31 cellular contexts compared by ENCODE assay signal in genomic region chr4:114217150-114217817, GRCh38.
DNase-seq lines count a peak whose midpoint lies in the region; ATAC-seq and TF ChIP-seq lines count a peak whose summit lies in the region.
"Had no signal": no experiment of that assay in that cellular context is flagged by ENCODE, and none has a peak within 500 bp of the region (broad histone marks: within the 10 kb centered on the region; RNA-seq: fewer than 3 reads in every experiment).

No MANE protein-coding gene starts in this region.

- H2AFZ ChIP-seq in IMR-90 (replicated peaks; ENCODE audit: low read length, poor library complexity): peak overlapping the region; percentile 43
- H2AFZ ChIP-seq in GM23338: no peak overlapping the region; the same call in 1 of the 2 replicates

- peaks cover 2% of the 10 kb centered on the region for H3K27me3 Mint-ChIP-seq in GM23338 (ENCODE audit: insufficient read depth, low read depth, poor library complexity)

- H3K4me3 ChIP-seq in IMR-90 (ENCODE audit: insufficient read depth, low read depth, low read length): no peak overlapping the region
- H3K4me3 ChIP-seq in GM23338: no peak overlapping the region
- H3K4me3 ChIP-seq: BLaER1 treated with 17β-estradiol and CSF1 and Interleukin-3, amounts not matched to agents 10 nM and 100 nM; breast epithelium; esophagus squamous epithelium; heart right ventricle; pancreas; SJCRH30; thoracic aorta; vagina had no signal

- no peak overlapping the region for H3K18ac ChIP-seq in IMR-90 (ENCODE audit: low read depth, low read length)

- H3K4me2 ChIP-seq in IMR-90 (ENCODE audit: low read depth, low read length) (no peak overlapping the region), GM23338 (no peak overlapping the region)
- H3K4me2 ChIP-seq: BLaER1 treated with 17β-estradiol and CSF1 and Interleukin-3, amounts not matched to agents 10 nM and 100 nM had no signal

- ATAC-seq in IMR-90 (ENCODE audit: low read depth): no peak
- ATAC-seq in GM23338: no peak
- ATAC-seq: foreskin keratinocyte, pancreas had no signal

- peaks cover 3% of the 10 kb centered on the region; the same call in 1 of the 3 replicates for H3K4me1 Mint-ChIP-seq in GM23338
- H3K4me1 Mint-ChIP-seq: nephron progenitor cell had no signal

- 0 out of 3 replicates have a peak, but pooled peaks cover 5% of the 10 kb centered on the region for H3K9me3 Mint-ChIP-seq in GM23338
- H3K9me3 Mint-ChIP-seq: HFFc6; stimulated activated naive CD8-positive, alpha-beta T cell treated with anti-CD3 and anti-CD28 coated beads, Interleukin-15, Interleukin-2, amounts not matched to agents 100 ng/mL and 50 ng/mL, for 24 hours had no signal

- no peak overlapping the region for H2AK9ac ChIP-seq in IMR-90 (replicated peaks; ENCODE audit: low read depth, low read length, poor library complexity)

- no peak overlapping the region for H3K4ac ChIP-seq in IMR-90 (ENCODE audit: low read depth, low read length)

- 0 out of 2 replicates have a peak overlapping the region, but pooled peaks have one; percentile 28 for H2AK5ac ChIP-seq in IMR-90 (ENCODE audit: low read depth, low read length)

- H3K4me3 Mint-ChIP-seq in GM23338: no peak overlapping the region
- H3K4me3 Mint-ChIP-seq: activated naive CD8-positive, alpha-beta T cell; HFFc6; nephron progenitor cell; stimulated activated naive CD8-positive, alpha-beta T cell treated with anti-CD3 and anti-CD28 coated beads, Interleukin-15, Interleukin-2, amounts not matched to agents 100 ng/mL and 50 ng/mL, for 24 hours had no signal

- H2BK15ac ChIP-seq in IMR-90 (ENCODE audit: low read depth, low read length): no peak overlapping the region

- H3K9me2 ChIP-seq in GM23338 (ENCODE audit: insufficient read depth): no peaks in the 10 kb centered on the region

- no peaks in the 10 kb centered on the region for H3F3A ChIP-seq in GM23338 (replicated peaks; ENCODE audit: low read depth)

- no peak overlapping the region for H3K27ac Mint-ChIP-seq in GM23338
- H3K27ac Mint-ChIP-seq: activated naive CD8-positive, alpha-beta T cell; HFFc6; nephron progenitor cell; stimulated activated naive CD8-positive, alpha-beta T cell treated with anti-CD3 and anti-CD28 coated beads, Interleukin-15, Interleukin-2, amounts not matched to agents 100 ng/mL and 50 ng/mL, for 24 hours had no signal

- dilution Hi-C loops in IMR-90 (cut with HindIII; ENCODE audit: low sequenced_read_pairs, unreplicated experiment): no loop called here

- H4K8ac ChIP-seq in IMR-90 (ENCODE audit: low read depth in 2 of 2, low read length in 2 of 2): no peak overlapping the region

- H3K56ac ChIP-seq in IMR-90 (ENCODE audit: extremely low read depth, insufficient read depth, low read length): no peak overlapping the region

- H3K4me1 ChIP-seq in IMR-90 (ENCODE audit: control insufficient read depth, insufficient read depth, low read length): no peaks in the 10 kb centered on the region
- H3K4me1 ChIP-seq in GM23338 (ENCODE audit: insufficient read depth): no peaks in the 10 kb centered on the region
- H3K4me1 ChIP-seq: BLaER1 treated with 17β-estradiol and CSF1 and Interleukin-3, amounts not matched to agents 10 nM and 100 nM; breast epithelium; esophagus squamous epithelium; foreskin keratinocyte; heart right ventricle; pancreas; SJCRH30; vagina had no signal

- no peak for TF ChIP-seq CTCF in IMR-90 (conservative IDR thresholded peaks at IDR 0.05; ENCODE audit: low read depth, low read length)
- TF ChIP-seq CTCF in GM23338 (conservative IDR thresholded peaks at IDR 0.05; ENCODE audit: low read depth in 2 of 2): no peak

- DNase-seq in COR-L47 (lab: John Stamatoyannopoulos, UW): peak; percentile 47
- no peak for DNase-seq in IMR-90
- DNase-seq in SHP77 treated with DMSO at 0.1 percent for 48 hours (lab: John Stamatoyannopoulos, UW): peak; percentile 4
- peak; percentile 51 for DNase-seq in renal cortical epithelial cell (ENCODE audit: low read depth)
- DNase-seq in GM23338 (ENCODE audit: low spot score): no peak
- no peak for DNase-seq in NCI-H1436 treated with DMSO at 0.1 percent for 48 hours (lab: John Stamatoyannopoulos, UW)
- no peak for DNase-seq in iPS-NIHi7 (ENCODE audit: extremely low spot score)
- DNase-seq: activated CD4-positive, alpha-beta T cell treated with anti-CD3 and anti-CD28 coated beads for 48 hours; activated CD8-positive, alpha-beta memory T cell treated with anti-CD3 and anti-CD28 coated beads for 24 hours; activated effector memory CD4-positive, alpha-beta T cell treated with Interleukin-2 at 50 U/mL for 16 hours; DND-41; esophagus squamous epithelium; foreskin keratinocyte; GF-D8; GOT3; heart right ventricle; HFFc6; NCI-H187; NCI-H526 treated with DMSO at 0.1 percent for 48 hours; nephron progenitor cell; SJCRH30; small intestine; T1000; WERI-Rb-1 had no signal

- no peaks in the 10 kb centered on the region for H3K79me2 ChIP-seq in GM23338 (replicated peaks; ENCODE audit: insufficient read depth)

- H2BK5ac ChIP-seq in IMR-90 (ENCODE audit: low read depth, low read length, poor library complexity, severe bottlenecking): no peak overlapping the region

- no peaks in the 10 kb centered on the region for H3K79me1 ChIP-seq in IMR-90 (ENCODE audit: low read depth in 1 of 2, low read length in 2 of 2)

- CTCF ChIA-PET in IMR-90 (lab: Yijun Ruan, JAX): no interaction called here

- H3K36me3 ChIP-seq in IMR-90 (ENCODE audit: control insufficient read depth, insufficient read depth, low read length): no peaks in the 10 kb centered on the region
- H3K36me3 ChIP-seq in GM23338 (ENCODE audit: insufficient read depth): no peaks in the 10 kb centered on the region
- H3K36me3 ChIP-seq: BLaER1 treated with 17β-estradiol and CSF1 and Interleukin-3, amounts not matched to agents 10 nM and 100 nM; breast epithelium; esophagus squamous epithelium; heart right ventricle; pancreas; SJCRH30; thoracic aorta; vagina; WERI-Rb-1 had no signal

- H3K27me3 ChIP-seq in IMR-90 (ENCODE audit: control insufficient read depth, insufficient read depth, low read length): no peaks in the 10 kb centered on the region
- no peaks in the 10 kb centered on the region for H3K27me3 ChIP-seq in GM23338 (ENCODE audit: insufficient read depth)
- H3K27me3 ChIP-seq: BLaER1 treated with 17β-estradiol and CSF1 and Interleukin-3, amounts not matched to agents 10 nM and 100 nM; breast epithelium; esophagus squamous epithelium; foreskin keratinocyte; heart right ventricle; pancreas; SJCRH30; vagina had no signal

- no peak overlapping the region for H3K23ac ChIP-seq in IMR-90 (ENCODE audit: low read depth, low read length)

- no peaks in the 10 kb centered on the region for H3K36me3 Mint-ChIP-seq in GM23338 (ENCODE audit: low read depth)
- H3K36me3 Mint-ChIP-seq: activated naive CD8-positive, alpha-beta T cell had no signal

- H3K14ac ChIP-seq in IMR-90 (replicated peaks; ENCODE audit: low read depth, low read length): no peak overlapping the region

- TF ChIP-seq POLR2A in IMR-90 (IDR thresholded peaks at IDR 0.05; ENCODE audit: low read depth, low read length): no peak

- H3K9me1 ChIP-seq in IMR-90 (ENCODE audit: insufficient read depth, low read length): no peaks in the 10 kb centered on the region; the same call in 1 of the 2 replicates

- H3K9ac ChIP-seq in IMR-90 (ENCODE audit: low read depth, low read length): no peak overlapping the region
- H3K9ac ChIP-seq: BLaER1 treated with 17β-estradiol and CSF1 and Interleukin-3, amounts not matched to agents 10 nM and 100 nM had no signal

- POLR2A ChIA-PET in IMR-90 (lab: Charles Lee; ENCODE audit: unreplicated experiment): no interaction called here

- H2BK120ac ChIP-seq in IMR-90 (ENCODE audit: low read depth, low read length): no peak overlapping the region

- H3K27ac ChIP-seq in IMR-90 (ENCODE audit: insufficient read depth, low read length) (no peak overlapping the region), GM23338 (ENCODE audit: low read depth) (no peak overlapping the region)
- H3K27ac ChIP-seq: BLaER1 treated with 17β-estradiol and CSF1 and Interleukin-3, amounts not matched to agents 10 nM and 100 nM; breast epithelium; esophagus squamous epithelium; foreskin keratinocyte; heart right ventricle; pancreas; SJCRH30; thoracic aorta; vagina; WERI-Rb-1 had no signal

- no peak overlapping the region; the same call in 1 of the 2 replicates for H2BK20ac ChIP-seq in IMR-90 (ENCODE audit: low read depth, low read length)

- no peak overlapping the region for H4K5ac ChIP-seq in IMR-90 (ENCODE audit: low read depth, low read length)

- in situ Hi-C loops in IMR-90 (cut with MboI; ENCODE audit: low sequenced_read_pairs): no loop called here

- BruUV-seq in IMR-90 (replicated peaks; lab: Mats Ljungman, UMichigan): no TSS peak

- intact Hi-C loops in IMR-90 (cut with micrococcal nuclease): no loop called here

- no peak for TF ChIP-seq RAD21 in IMR-90 (IDR thresholded peaks at IDR 0.05; ENCODE audit: low read length)

- peaks cover 4% of the 10 kb centered on the region; the same call in 1 of the 2 replicates for H3K9me3 ChIP-seq in IMR-90 (ENCODE audit: control insufficient read depth, insufficient read depth, low read length)
- H3K9me3 ChIP-seq: BLaER1 treated with 17β-estradiol and CSF1 and Interleukin-3, amounts not matched to agents 10 nM and 100 nM; breast epithelium; esophagus squamous epithelium; pancreas; SJCRH30; thoracic aorta; vagina had no signal

- 96% methylated on average over 3 of the region's 10 CpGs; no CpG with 5 or more reads in 1 of the 2 experiments for WGBS in IMR-90 (ENCODE audit: extremely low coverage in 2 of 2, insufficient read length in 1 of 2), 2 experiments

- H4K91ac ChIP-seq in IMR-90 (ENCODE audit: insufficient read depth, low read depth, low read length): no peak overlapping the region

- H4K20me1 ChIP-seq in IMR-90 (ENCODE audit: insufficient read depth, low read length) (no peaks in the 10 kb centered on the region), GM23338 (replicated peaks; ENCODE audit: insufficient read depth) (no peaks in the 10 kb centered on the region)
- H4K20me1 ChIP-seq: BLaER1 treated with 17β-estradiol and CSF1 and Interleukin-3, amounts not matched to agents 10 nM and 100 nM had no signal

TF ChIP-seq in IMR-90, 13 proteins besides CTCF, POLR2A, EP300 and RAD21 (continues in another document):
- no peak for TF ChIP-seq USF2 (IDR thresholded peaks at IDR 0.05; ENCODE audit: low read depth, low read length)

TF ChIP-seq in GM23338, 12 proteins besides CTCF, POLR2A, EP300 and RAD21 (continues in another document):
- TF ChIP-seq EZH2 (IDR thresholded peaks at IDR 0.05; ENCODE audit: low read depth, unreplicated experiment) (no peak), ETS1 (IDR thresholded peaks at IDR 0.05) (no peak), STAT1 (IDR thresholded peaks at IDR 0.05; ENCODE audit: unreplicated experiment) (no peak), JUNB (IDR thresholded peaks at IDR 0.05; ENCODE audit: unreplicated experiment) (no peak)

Comparison
In these comparisons a context has a peak if more than half of its experiments do, and no peak if none do; other contexts are left out.
1. DNase-seq: peak in COR-L47 (single experiment), SHP77 treated with DMSO at 0.1 percent for 48 hours (single experiment) and renal cortical epithelial cell (single experiment); none in IMR-90 (single experiment), GM23338 (single experiment), NCI-H1436 treated with DMSO at 0.1 percent for 48 hours (single experiment) and iPS-NIHi7 (single experiment).